In genomic region chr7:35019801-35020200, GRCh38 we compare ENCODE assay signal across 2 cellular contexts.
TF ChIP-seq lines count a peak whose summit lies in the region.

No MANE protein-coding gene starts in this region.

TF ChIP-seq in IMR-90, 13 proteins besides CTCF, POLR2A, EP300 and RAD21:
- TF ChIP-seq RFX5 (IDR thresholded peaks at IDR 0.05; ENCODE audit: low read depth, low read length) (no peak), MAFK (IDR thresholded peaks at IDR 0.05; ENCODE audit: low read depth, low read length) (no peak), CEBPB (IDR thresholded peaks at IDR 0.05; ENCODE audit: low read depth, low read length) (no peak), RCOR1 (IDR thresholded peaks at IDR 0.05; ENCODE audit: insufficient replicate concordance, low read length) (no peak), BHLHE40 (IDR thresholded peaks at IDR 0.05; ENCODE audit: low read depth, low read length) (no peak), MXI1 (IDR thresholded peaks at IDR 0.05; ENCODE audit: borderline replicate concordance, low read depth, low read length) (no peak), USF2 (IDR thresholded peaks at IDR 0.05; ENCODE audit: low read depth, low read length) (no peak), FOS (IDR thresholded peaks at IDR 0.05; ENCODE audit: low read depth, low read length) (no peak), CHD1 (IDR thresholded peaks at IDR 0.05; ENCODE audit: low read depth, low read length) (no peak), NFE2L2 (IDR thresholded peaks at IDR 0.05; ENCODE audit: low read depth, low read length) (no peak), MAZ (IDR thresholded peaks at IDR 0.05; ENCODE audit: borderline replicate concordance, low read depth, low read length) (no peak), ELK1 (IDR thresholded peaks at IDR 0.05; ENCODE audit: borderline replicate concordance, low read depth, low read length) (no peak), SMC3 (IDR thresholded peaks at IDR 0.05; ENCODE audit: low read depth, low read length) (no peak)

TF ChIP-seq in K562, 482 proteins besides CTCF, POLR2A, EP300 and RAD21:
- TF ChIP-seq ZFP36 (IDR thresholded peaks at IDR 0.05; ENCODE audit: low read depth, low read length, partially characterized antibody) (peak; percentile 39), MEF2A (IDR thresholded peaks at IDR 0.05; ENCODE audit: control insufficient read depth, low read depth, low read length) (no peak)
